ENCODE assay signal across 1 cellular context in the genomic region with DNA sequence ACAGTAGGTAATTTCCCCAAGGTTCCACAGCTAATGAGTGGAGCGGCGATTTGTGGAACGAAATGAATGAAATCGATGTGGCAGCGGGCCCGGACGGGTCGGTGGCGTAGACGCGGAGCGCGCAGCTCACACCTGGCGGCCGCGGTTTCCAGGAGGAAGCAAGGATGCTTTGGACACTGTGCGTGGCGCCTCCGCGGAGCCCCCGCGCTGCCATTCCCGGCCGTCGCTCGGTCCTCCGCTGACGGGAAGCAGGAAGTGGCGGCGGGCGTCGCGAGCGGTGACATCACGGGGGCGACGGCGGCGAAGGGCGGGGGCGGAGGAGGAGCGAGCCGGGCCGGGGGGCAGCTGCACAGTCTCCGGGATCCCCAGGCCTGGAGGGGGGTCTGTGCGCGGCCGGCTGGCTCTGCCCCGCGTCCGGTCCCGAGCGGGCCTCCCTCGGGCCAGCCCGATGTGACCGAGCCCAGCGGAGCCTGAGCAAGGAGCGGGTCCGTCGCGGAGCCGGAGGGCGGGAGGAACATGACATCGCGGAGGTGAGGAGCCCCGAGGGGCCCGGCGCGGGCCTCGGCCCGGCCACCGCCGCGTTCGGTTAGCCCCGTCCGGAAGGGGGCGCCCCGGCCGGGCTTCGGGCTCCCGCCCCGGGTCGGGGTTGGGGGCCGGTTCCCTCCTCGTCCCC.
TF ChIP-seq lines count a peak whose summit lies in the region.

TSS of gene PTPN11 (plus strand) at position 352 of the 673 bp plus-strand sequence. CDS start at position 517, 165 bp downstream.

TF ChIP-seq in K562, 482 proteins besides CTCF, POLR2A, EP300 and RAD21 (continued from another document):
- TF ChIP-seq, protein P1, sequence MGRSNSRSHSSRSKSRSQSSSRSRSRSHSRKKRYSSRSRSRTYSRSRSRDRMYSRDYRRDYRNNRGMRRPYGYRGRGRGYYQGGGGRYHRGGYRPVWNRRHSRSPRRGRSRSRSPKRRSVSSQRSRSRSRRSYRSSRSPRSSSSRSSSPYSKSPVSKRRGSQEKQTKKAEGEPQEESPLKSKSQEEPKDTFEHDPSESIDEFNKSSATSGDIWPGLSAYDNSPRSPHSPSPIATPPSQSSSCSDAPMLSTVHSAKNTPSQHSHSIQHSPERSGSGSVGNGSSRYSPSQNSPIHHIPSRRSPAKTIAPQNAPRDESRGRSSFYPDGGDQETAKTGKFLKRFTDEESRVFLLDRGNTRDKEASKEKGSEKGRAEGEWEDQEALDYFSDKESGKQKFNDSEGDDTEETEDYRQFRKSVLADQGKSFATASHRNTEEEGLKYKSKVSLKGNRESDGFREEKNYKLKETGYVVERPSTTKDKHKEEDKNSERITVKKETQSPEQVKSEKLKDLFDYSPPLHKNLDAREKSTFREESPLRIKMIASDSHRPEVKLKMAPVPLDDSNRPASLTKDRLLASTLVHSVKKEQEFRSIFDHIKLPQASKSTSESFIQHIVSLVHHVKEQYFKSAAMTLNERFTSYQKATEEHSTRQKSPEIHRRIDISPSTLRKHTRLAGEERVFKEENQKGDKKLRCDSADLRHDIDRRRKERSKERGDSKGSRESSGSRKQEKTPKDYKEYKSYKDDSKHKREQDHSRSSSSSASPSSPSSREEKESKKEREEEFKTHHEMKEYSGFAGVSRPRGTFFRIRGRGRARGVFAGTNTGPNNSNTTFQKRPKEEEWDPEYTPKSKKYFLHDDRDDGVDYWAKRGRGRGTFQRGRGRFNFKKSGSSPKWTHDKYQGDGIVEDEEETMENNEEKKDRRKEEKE (IDR thresholded peaks at IDR 0.05; ENCODE audit: borderline replicate concordance in 1 of 2, control insufficient read depth in 1 of 2, low read depth in 2 of 2, low read length in 1 of 2), result 0 out of 4 replicates have a peak, but pooled peaks of 1 of the 2 experiments have one; percentile 32
- TF ChIP-seq CBFA2T2 (conservative IDR thresholded peaks at IDR 0.05) (no peak), ZNF311 (CRISPR knock-in tag; IDR thresholded peaks at IDR 0.05) (no peak), NFRKB (IDR thresholded peaks at IDR 0.05; ENCODE audit: low read depth) (peak; percentile 62), BACH1 (tag; IDR thresholded peaks at IDR 0.05) (no peak), BHLHE40 (IDR thresholded peaks at IDR 0.05; ENCODE audit: low read length) (peak; percentile 20; the same call in 1 of the 2 replicates), HDAC3 (IDR thresholded peaks at IDR 0.05; ENCODE audit: borderline replicate concordance, partially characterized antibody) (no peak), RHOXF2B (CRISPR knock-in tag; conservative IDR thresholded peaks at IDR 0.05) (no peak), MTA3 (IDR thresholded peaks at IDR 0.05; ENCODE audit: borderline replicate concordance) (no peak; the same call in none of the 2 replicates), SMAD3 (CRISPR knock-in tag; conservative IDR thresholded peaks at IDR 0.05) (no peak), HDAC1 (IDR thresholded peaks at IDR 0.05) (peak in 1 of 2 experiments; percentile 96; a peak in 2 of 4 replicates), EP400 (IDR thresholded peaks at IDR 0.05) (peak; percentile 18; the same call in 1 of the 2 replicates), SREBF2 (CRISPR knock-in tag; IDR thresholded peaks at IDR 0.05) (no peak), RBM14 (IDR thresholded peaks at IDR 0.05; ENCODE audit: borderline replicate concordance, insufficient read depth, low read depth, low read length) (no peak; the same call in 1 of the 2 replicates), CBFA2T3 (IDR thresholded peaks at IDR 0.05) (no peak), RCOR1 (IDR thresholded peaks at IDR 0.05; ENCODE audit: borderline replicate concordance in 1 of 2, low read depth in 2 of 2, low read length in 2 of 2) (peak in 1 of 2 experiments; percentile 17; a peak in 1 of 4 replicates), HNRNPK (IDR thresholded peaks at IDR 0.05; ENCODE audit: low read depth, low read length, poor library complexity, severe bottlenecking) (peak; percentile 43), ZNF143 (CRISPR knock-in tag; IDR thresholded peaks at IDR 0.05) (no peak), ZBTB8A (IDR thresholded peaks at IDR 0.05; ENCODE audit: partially characterized antibody) (no peak)
